In genomic region chr22:49007013-49007653, GRCh38 we compare ENCODE assay signal across 11 cellular contexts.
"Had no signal": no experiment of that assay in that cellular context is flagged by ENCODE, and none has a peak within 500 bp of the region (broad histone marks: within the 10 kb centered on the region; RNA-seq: fewer than 3 reads in every experiment).

No MANE protein-coding gene starts in this region.

- DNase-seq: activated naive CD4-positive, alpha-beta T cell treated with anti-CD3 and anti-CD28 coated beads, Interleukin-2, amount 50 U/mL, for 16 hours; hippocampal formation; mesenchymal stem cell; natural killer cell; nucleus accumbens had no signal

- H3K27me3 ChIP-seq: right lobe of liver had no signal

- H3K27ac ChIP-seq: psoas muscle, right lobe of liver, VCaP had no signal

- H3K4me1 ChIP-seq: psoas muscle, right lobe of liver had no signal

- H3K9me3 ChIP-seq: psoas muscle, right lobe of liver had no signal

- FAIRE-seq: astrocyte, keratinocyte had no signal

- H3K36me3 ChIP-seq: right lobe of liver had no signal

- ATAC-seq: esophagus mucosa, natural killer cell, psoas muscle, right lobe of liver had no signal

- H3K4me3 ChIP-seq: psoas muscle, right lobe of liver had no signal
